Comparison of ENCODE assay signal across 8 cellular contexts in genomic region chr2:24491626-24492282, GRCh38. TPM values are rescaled to one million over a fixed set of nuclear protein-coding genes. Genes with fewer than 3 reads are reported as not detected.
A peak's percentile ranks its signal among the peaks of the same experiment; 100 is the strongest.
DNase-seq lines count a peak whose midpoint lies in the region; ATAC-seq and TF ChIP-seq lines count a peak whose summit lies in the region.

No MANE protein-coding gene starts in this region.

- no peaks in the 10 kb centered on the region for H3K27me3 ChIP-seq in esophagus muscularis mucosa

- WGBS in esophagus muscularis mucosa = 0% methylated on average over 7 of the region's 80 CpGs

- H3K4me3 ChIP-seq in esophagus muscularis mucosa = peak overlapping the region; percentile 83 to 97 (median 86)

- H3K27ac ChIP-seq in esophagus muscularis mucosa (replicated peaks in 1 of 4) = peak overlapping the region; percentile 92 to 93 (median 92)

- peaks cover 11 to 58% (median 49%) of the 10 kb centered on the region in 4 donors for H3K4me1 ChIP-seq in esophagus muscularis mucosa

- ATAC-seq in HG03039 (IDR thresholded peaks at IDR 0.05; ENCODE audit: unreplicated experiment) = peak; percentile 35
- ATAC-seq in activated T-cell treated with anti-CD3 and anti-CD28 coated beads, Interleukin-2, amount 50 U/mL, for 4 hours = peak; percentile 44 to 57
- peak; percentile 51 to 52 for ATAC-seq in naive thymus-derived CD8-positive, alpha-beta T cell
- ATAC-seq in stimulated activated naive B cell treated with anti-CD40 and anti-IgM and Interleukin-4, amounts not matched to agents 10 μg/mL and 1 μg/mL and 100 μg/mL, for 72 hours (replicated peaks) = peak; percentile 45 to 46

- H3K4me3 Mint-ChIP-seq in activated T-cell treated with anti-CD3 and anti-CD28 coated beads, Interleukin-2, amount 50 U/mL, for 4 hours = peak overlapping the region; percentile 80
- peak overlapping the region; percentile 80 to 92 (median 84) for H3K4me3 Mint-ChIP-seq in naive thymus-derived CD8-positive, alpha-beta T cell
- H3K4me3 Mint-ChIP-seq in stimulated activated naive B cell treated with anti-CD40 and anti-IgM and Interleukin-4, amounts not matched to agents 10 μg/mL and 1 μg/mL and 100 μg/mL, for 72 hours = peak overlapping the region; percentile 85 to 99

- no peaks in the 10 kb centered on the region for H3K27me3 Mint-ChIP-seq in activated T-cell treated with anti-CD3 and anti-CD28 coated beads, Interleukin-2, amount 50 U/mL, for 4 hours (ENCODE audit: low read depth)
- H3K27me3 Mint-ChIP-seq in naive thymus-derived CD8-positive, alpha-beta T cell = no peaks in the 10 kb centered on the region
- H3K27me3 Mint-ChIP-seq in stimulated activated naive B cell treated with anti-CD40 and anti-IgM and Interleukin-4, amounts not matched to agents 10 μg/mL and 1 μg/mL and 100 μg/mL, for 72 hours = no peaks in the 10 kb centered on the region

- peak overlapping the region; percentile 74 to 93 (median 88) for H3K27ac Mint-ChIP-seq in naive thymus-derived CD8-positive, alpha-beta T cell
- H3K27ac Mint-ChIP-seq in stimulated activated naive B cell treated with anti-CD40 and anti-IgM and Interleukin-4, amounts not matched to agents 10 μg/mL and 1 μg/mL and 100 μg/mL, for 72 hours = peak overlapping the region; percentile 84

- TF ChIP-seq CTCF in esophagus muscularis mucosa (IDR thresholded peaks at IDR 0.05) = no peak

- H3K9me3 ChIP-seq in esophagus muscularis mucosa = no peaks in the 10 kb centered on the region

- DNase-seq in NCI-H2107 treated with DMSO at 0.1 percent for 48 hours (lab: John Stamatoyannopoulos, UW; ENCODE audit: unreplicated experiment) = peak; percentile 18
- no peak for DNase-seq in NCI-H2107 (lab: John Stamatoyannopoulos, UW)
- peak; percentile 56 for DNase-seq in NCI-H82 treated with DMSO at 0.1 percent for 48 hours (lab: John Stamatoyannopoulos, UW; ENCODE audit: unreplicated experiment)
- DNase-seq in activated T-cell treated with anti-CD3 and anti-CD28 coated beads, Interleukin-2, amount 50 U/mL, for 4 hours = peak; percentile 51
- DNase-seq in esophagus muscularis mucosa (ENCODE audit: extremely low spot score) = no peak
- DNase-seq in naive thymus-derived CD8-positive, alpha-beta T cell = peak; percentile 51 to 83 (median 67)
- DNase-seq in stimulated activated naive B cell treated with anti-CD40 and anti-IgM and Interleukin-4, amounts not matched to agents 10 μg/mL and 1 μg/mL and 100 μg/mL, for 72 hours = peak; percentile 40

- H3K36me3 ChIP-seq in esophagus muscularis mucosa = no peaks in the 10 kb centered on the region

- POLR2A ChIA-PET in naive thymus-derived CD8-positive, alpha-beta T cell (lab: Charles Lee) = interaction anchor here (0.9 to 1.5 kb wide), 6 partner anchors 10 to 301 kb away, joined by 3 to 6 read pairs (median 4); partner anchors contain the start of genes CENPO and PTRHD1

- H3K9me3 Mint-ChIP-seq in activated T-cell treated with anti-CD3 and anti-CD28 coated beads, Interleukin-2, amount 50 U/mL, for 4 hours = no peaks in the 10 kb centered on the region
- no peaks in the 10 kb centered on the region for H3K9me3 Mint-ChIP-seq in naive thymus-derived CD8-positive, alpha-beta T cell
- no peaks in the 10 kb centered on the region for H3K9me3 Mint-ChIP-seq in stimulated activated naive B cell treated with anti-CD40 and anti-IgM and Interleukin-4, amounts not matched to agents 10 μg/mL and 1 μg/mL and 100 μg/mL, for 72 hours

- peaks cover 57% of the 10 kb centered on the region for H3K4me1 Mint-ChIP-seq in activated T-cell treated with anti-CD3 and anti-CD28 coated beads, Interleukin-2, amount 50 U/mL, for 4 hours (ENCODE audit: low read depth)
- H3K4me1 Mint-ChIP-seq in naive thymus-derived CD8-positive, alpha-beta T cell = peaks cover 40 to 71% (median 58%) of the 10 kb centered on the region in 4 donors
- peaks cover 31 to 45% of the 10 kb centered on the region in 2 donors for H3K4me1 Mint-ChIP-seq in stimulated activated naive B cell treated with anti-CD40 and anti-IgM and Interleukin-4, amounts not matched to agents 10 μg/mL and 1 μg/mL and 100 μg/mL, for 72 hours

- no peaks in the 10 kb centered on the region for H3K36me3 Mint-ChIP-seq in activated T-cell treated with anti-CD3 and anti-CD28 coated beads, Interleukin-2, amount 50 U/mL, for 4 hours (ENCODE audit: insufficient read depth)
- H3K36me3 Mint-ChIP-seq in naive thymus-derived CD8-positive, alpha-beta T cell = no peaks in the 10 kb centered on the region
- H3K36me3 Mint-ChIP-seq in stimulated activated naive B cell treated with anti-CD40 and anti-IgM and Interleukin-4, amounts not matched to agents 10 μg/mL and 1 μg/mL and 100 μg/mL, for 72 hours = peaks cover 3 to 6% of the 10 kb centered on the region in 2 donors

- intact Hi-C loops in esophagus muscularis mucosa (cut with DNase I) = loop anchor here (5.0 kb wide), 1 partner anchor 301 kb away; the partner anchor contains the start of genes CENPO and PTRHD1

- no peak for TF ChIP-seq POLR2A in esophagus muscularis mucosa (IDR thresholded peaks at IDR 0.05; ENCODE audit: low read depth)

- no peak for TF ChIP-seq EP300 in esophagus muscularis mucosa (IDR thresholded peaks at IDR 0.05)

RNA-seq across cellular contexts. Expression of gene NCOA1, which starts 0.7 kb away (rescaled TPM):
- total RNA-seq in activated T-cell treated with anti-CD3 and anti-CD28 coated beads, Interleukin-2, amount 50 U/mL, for 4 hours = 10 to 100 TPM; 23.9 to 36.9 (median 34.5) TPM
- total RNA-seq in esophagus muscularis mucosa = 10 to 100 TPM; 43.9 to 49.4 (median 47.3) TPM
- total RNA-seq in naive thymus-derived CD8-positive, alpha-beta T cell = 10 to 100 TPM; 41.3 to 44.8 TPM
- polyA plus RNA-seq in naive thymus-derived CD8-positive, alpha-beta T cell = 10 to 100 TPM; 13.0 to 27.2 (median 23.7) TPM

Comparison
In these comparisons a context has a peak if more than half of its experiments do, and no peak if none do; other contexts are left out.
1. DNase-seq: peak in NCI-H2107 treated with DMSO at 0.1 percent for 48 hours (single experiment), NCI-H82 treated with DMSO at 0.1 percent for 48 hours (single experiment), activated T-cell treated with anti-CD3 and anti-CD28 coated beads, Interleukin-2, amount 50 U/mL, for 4 hours (single experiment), naive thymus-derived CD8-positive, alpha-beta T cell (10 of 10) and stimulated activated naive B cell treated with anti-CD40 and anti-IgM and Interleukin-4, amounts not matched to agents 10 μg/mL and 1 μg/mL and 100 μg/mL, for 72 hours (single experiment); none in NCI-H2107 (single experiment) and esophagus muscularis mucosa (single experiment).
2. Peak in every context shown above with its lines, with median percentiles within 50 percentile points of each other: ATAC-seq and H3K4me3 Mint-ChIP-seq.